Comparison of ENCODE assay signal across 14 cellular contexts in the genomic region with DNA sequence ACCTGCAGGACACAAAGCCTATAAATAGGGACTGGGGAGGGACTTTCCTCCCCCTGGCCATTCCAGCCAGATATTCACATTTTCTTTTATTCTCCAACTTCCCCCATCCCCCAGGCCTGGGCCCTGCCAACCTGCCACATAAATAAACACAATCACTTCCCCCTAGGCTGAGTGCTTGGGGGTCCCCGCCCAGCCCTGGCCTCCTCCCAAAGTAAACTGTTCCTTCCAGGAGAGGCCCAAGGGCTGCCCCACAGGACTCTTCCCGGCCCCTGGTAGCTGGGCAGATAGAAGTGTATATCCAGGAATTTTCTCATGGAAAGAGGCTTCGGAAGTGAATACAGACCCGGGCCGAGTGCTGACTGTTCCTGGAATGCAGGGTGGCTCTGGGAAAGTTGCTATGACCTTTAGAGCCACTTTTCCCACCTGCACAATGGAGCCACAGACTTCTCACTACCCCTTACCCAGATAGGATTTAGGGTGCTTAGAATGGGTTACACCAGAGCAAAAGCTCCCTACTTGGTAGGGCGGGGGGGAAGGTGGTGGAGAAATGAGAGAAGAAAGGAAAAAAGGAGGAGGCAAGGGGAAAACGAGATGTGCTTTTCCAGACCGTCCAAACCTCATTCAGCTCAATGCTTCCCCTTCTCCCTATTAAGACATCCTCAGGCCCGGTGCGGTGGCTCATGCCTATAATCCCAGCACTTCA. TPM values are rescaled to one million over a fixed set of nuclear protein-coding genes. Genes with fewer than 3 reads are reported as not detected.
A peak's percentile ranks its signal among the peaks of the same experiment; 100 is the strongest.
DNase-seq lines count a peak whose midpoint lies in the region; ATAC-seq and TF ChIP-seq lines count a peak whose summit lies in the region.
"Had no signal": no experiment of that assay in that cellular context is flagged by ENCODE, and none has a peak within 500 bp of the region (broad histone marks: within the 10 kb centered on the region; RNA-seq: fewer than 3 reads in every experiment).

No MANE protein-coding gene starts in this region.

- no peaks in the 10 kb centered on the region for H3K9me3 ChIP-seq in SJCRH30 (replicated peaks)
- H3K9me3 ChIP-seq: Caco-2, neutrophil had no signal

- peaks cover 14% of the 10 kb centered on the region; the same call in 1 of the 2 replicates for H3K4me1 ChIP-seq in SJCRH30
- H3K4me1 ChIP-seq: Caco-2 had no signal

- peaks cover 31% of the 10 kb centered on the region for H3K36me3 Mint-ChIP-seq in HFFc6 (ENCODE audit: low read depth)
- peaks cover 49 to 66% of the 10 kb centered on the region in 2 donors for H3K36me3 Mint-ChIP-seq in stimulated activated naive B cell treated with anti-CD40 and anti-IgM and Interleukin-4, amounts not matched to agents 10 μg/mL and 1 μg/mL and 100 μg/mL, for 72 hours

- H3K27me3 Mint-ChIP-seq in HFFc6 (ENCODE audit: insufficient read depth) = no peaks in the 10 kb centered on the region; the same call in 1 of the 2 replicates
- H3K27me3 Mint-ChIP-seq in stimulated activated naive B cell treated with anti-CD40 and anti-IgM and Interleukin-4, amounts not matched to agents 10 μg/mL and 1 μg/mL and 100 μg/mL, for 72 hours = no peaks in the 10 kb centered on the region
- H3K27me3 Mint-ChIP-seq: stimulated activated naive CD8-positive, alpha-beta T cell treated with anti-CD3 and anti-CD28 coated beads, Interleukin-15, Interleukin-2, amounts not matched to agents 100 ng/mL and 50 ng/mL, for 24 hours had no signal

- peaks cover 18% of the 10 kb centered on the region for H3K36me3 ChIP-seq in SJCRH30

- H3K4me1 Mint-ChIP-seq in HFFc6 (ENCODE audit: low read depth) = peaks cover 78% of the 10 kb centered on the region
- peaks cover 6 to 7% of the 10 kb centered on the region in 2 donors for H3K4me1 Mint-ChIP-seq in stimulated activated naive B cell treated with anti-CD40 and anti-IgM and Interleukin-4, amounts not matched to agents 10 μg/mL and 1 μg/mL and 100 μg/mL, for 72 hours

- TF ChIP-seq CTCF in HFFc6 (IDR thresholded peaks at IDR 0.05) = no peak
- TF ChIP-seq CTCF in coronary artery (IDR thresholded peaks at IDR 0.05) = no peak

- H3K9me3 Mint-ChIP-seq in HFFc6 = no peaks in the 10 kb centered on the region
- H3K9me3 Mint-ChIP-seq in stimulated activated naive B cell treated with anti-CD40 and anti-IgM and Interleukin-4, amounts not matched to agents 10 μg/mL and 1 μg/mL and 100 μg/mL, for 72 hours = no peaks in the 10 kb centered on the region
- H3K9me3 Mint-ChIP-seq: stimulated activated naive CD8-positive, alpha-beta T cell treated with anti-CD3 and anti-CD28 coated beads, Interleukin-15, Interleukin-2, amounts not matched to agents 100 ng/mL and 50 ng/mL, for 24 hours had no signal

- no peak overlapping the region for H3K4me3 Mint-ChIP-seq in HFFc6
- no peak overlapping the region for H3K4me3 Mint-ChIP-seq in stimulated activated naive B cell treated with anti-CD40 and anti-IgM and Interleukin-4, amounts not matched to agents 10 μg/mL and 1 μg/mL and 100 μg/mL, for 72 hours
- H3K4me3 Mint-ChIP-seq: stimulated activated naive CD8-positive, alpha-beta T cell treated with anti-CD3 and anti-CD28 coated beads, Interleukin-15, Interleukin-2, amounts not matched to agents 100 ng/mL and 50 ng/mL, for 24 hours had no signal

- ATAC-seq in stimulated activated naive B cell treated with anti-CD40 and anti-IgM and Interleukin-4, amounts not matched to agents 10 μg/mL and 1 μg/mL and 100 μg/mL, for 72 hours (replicated peaks) = no peak

- no peaks in the 10 kb centered on the region for H3K27me3 ChIP-seq in SJCRH30
- H3K27me3 ChIP-seq: brain microvascular endothelial cell, neutrophil had no signal

- H3K4me3 ChIP-seq in SJCRH30 (no peak overlapping the region), coronary artery (no peak overlapping the region)

- H3K27ac ChIP-seq in SJCRH30 (no peak overlapping the region), coronary artery (no peak overlapping the region)
- H3K27ac ChIP-seq: neutrophil had no signal

- peak overlapping the region; percentile 54; the same call in 1 of the 2 replicates for H3K27ac Mint-ChIP-seq in HFFc6
- peak overlapping the region; percentile 76 for H3K27ac Mint-ChIP-seq in stimulated activated naive B cell treated with anti-CD40 and anti-IgM and Interleukin-4, amounts not matched to agents 10 μg/mL and 1 μg/mL and 100 μg/mL, for 72 hours
- H3K27ac Mint-ChIP-seq: stimulated activated naive CD8-positive, alpha-beta T cell treated with anti-CD3 and anti-CD28 coated beads, Interleukin-15, Interleukin-2, amounts not matched to agents 100 ng/mL and 50 ng/mL, for 24 hours had no signal

- no peak for DNase-seq in HFFc6
- DNase-seq in SJCRH30 = peak; percentile 36 to 47
- peak; percentile 9 for DNase-seq in hepatic stellate cell (ENCODE audit: low spot score)
- DNase-seq in stimulated activated naive B cell treated with anti-CD40 and anti-IgM and Interleukin-4, amounts not matched to agents 10 μg/mL and 1 μg/mL and 100 μg/mL, for 72 hours = no peak
- no peak for DNase-seq in Ammon's horn (ENCODE audit: low spot score)
- DNase-seq in coronary artery (ENCODE audit: low spot score) = no peak
- no peak for DNase-seq in stimulated activated naive CD4-positive, alpha-beta T cell (lab: John Stamatoyannopoulos, UW)
- DNase-seq: activated T-cell treated with anti-CD3 and anti-CD28 coated beads, Interleukin-2, amount 50 U/mL, for 1 hour; brain microvascular endothelial cell; Caco-2; SIG-M5 had no signal

RNA-seq across cellular contexts. Expression of a gene that starts 8.5 kb away (rescaled TPM):
- under 1 TPM in 5 of 6 experiments, not detected in 1; 0.31 to 0.59 (median 0.48) TPM for total RNA-seq in HFFc6 (2021; fragmentation: NEBNext Ultra II Directional; extraction: Animal tissue kit (Norgen Biotek cat#: 25700))
- total RNA-seq in SJCRH30 (2014; rRNA removed; shearing (Covaris generic)) = 0.55 and 1.4 TPM in 2 replicates
- total RNA-seq: Caco-2, epithelial cell of proximal tubule had no signal

RNA-seq across cellular contexts. Expression of a gene that starts 30.5 kb away (rescaled TPM):
- total RNA-seq in HFFc6 (2021; fragmentation: NEBNext Ultra II Directional; extraction: Animal tissue kit (Norgen Biotek cat#: 25700)) = 10 to 100 TPM; 60.9 to 72.8 (median 65.3) TPM
- total RNA-seq in SJCRH30 (2014; rRNA removed; shearing (Covaris generic)) = 41.8 and 55.0 TPM in 2 replicates

RNA-seq across cellular contexts. Expression of a gene that starts 39.0 kb away (rescaled TPM):
- total RNA-seq in HFFc6 (2021; fragmentation: NEBNext Ultra II Directional; extraction: Animal tissue kit (Norgen Biotek cat#: 25700)) = 10 to 100 TPM; 29.3 to 33.7 (median 30.7) TPM
- total RNA-seq in SJCRH30 (2014; rRNA removed; shearing (Covaris generic)) = 13.3 and 14.4 TPM in 2 replicates

RNA-seq across cellular contexts. Expression of a gene that starts 43.1 kb away (rescaled TPM):
- 100 to 1,000 TPM; 143 to 169 (median 160) TPM for total RNA-seq in HFFc6 (2021; fragmentation: NEBNext Ultra II Directional; extraction: Animal tissue kit (Norgen Biotek cat#: 25700))
- 128 and 129 TPM in 2 replicates for total RNA-seq in SJCRH30 (2014; rRNA removed; shearing (Covaris generic))

Comparison
In these comparisons a context has a peak if more than half of its experiments do, and no peak if none do; other contexts are left out.
1. DNase-seq: peak in SJCRH30 (2 of 2) and hepatic stellate cell (single experiment); none in HFFc6 (single experiment), stimulated activated naive B cell treated with anti-CD40 and anti-IgM and Interleukin-4, amounts not matched to agents 10 μg/mL and 1 μg/mL and 100 μg/mL, for 72 hours (single experiment), Ammon's horn (single experiment), coronary artery (single experiment) and stimulated activated naive CD4-positive, alpha-beta T cell (0 of 6).